26 cellular contexts compared by ENCODE assay signal in the genomic region with DNA sequence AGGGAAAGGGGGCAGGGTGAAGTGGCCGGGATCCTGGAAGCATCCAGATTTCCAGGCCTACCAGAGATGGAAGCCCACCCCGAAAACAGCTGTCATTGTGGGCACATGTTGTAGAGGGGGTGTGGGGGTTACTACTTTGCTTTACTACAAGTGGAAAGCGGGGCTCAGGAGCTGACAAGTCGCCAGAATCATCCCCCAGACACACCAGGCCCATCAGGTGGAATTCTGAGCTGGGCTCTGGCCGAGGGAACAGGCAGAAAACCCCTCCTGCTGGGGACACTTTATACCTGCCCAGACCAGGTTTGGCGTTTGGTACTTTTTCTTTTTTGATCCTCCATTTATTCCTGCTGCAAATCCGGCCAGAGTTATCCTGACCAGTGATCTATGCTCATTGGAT. TPM values are rescaled to one million over a fixed set of nuclear protein-coding genes. Genes with fewer than 3 reads are reported as not detected.
"Had no signal": no experiment of that assay in that cellular context is flagged by ENCODE, and none has a peak within 500 bp of the region (broad histone marks: within the 10 kb centered on the region; RNA-seq: fewer than 3 reads in every experiment).

No MANE protein-coding gene starts in this region.

- H3K4me3 ChIP-seq: gastrocnemius medialis, heart right ventricle, thyroid gland, uterus had no signal

- H3K27ac Mint-ChIP-seq: activated CD4-positive, alpha-beta T cell treated with anti-CD3 and anti-CD28 coated beads, Interleukin-2, amount 10 ng/mL, durations not matched to agents 7 days and 5 days; activated naive CD4-positive, alpha-beta T cell treated with anti-CD3 and anti-CD28 coated beads for 36 hours; activated naive CD8-positive, alpha-beta T cell treated with anti-CD3 and anti-CD28 coated beads, Interleukin-2, amount 50 U/mL, for 24 hours; activated T-helper 17 cell treated with anti-CD3 and anti-CD28 coated beads, Interleukin-2, amount 50 U/mL, for 72 hours; dendritic cell treated with granulocyte-macrophage colony-stimulating factor and Interleukin-4, amounts not matched to agents 40 ng/mL and 50 ng/mL, for 4 days; effector memory CD8-positive, alpha-beta T cell; natural killer cell treated with Interleukin-12 subunit alpha and Interleukin-12 subunit beta and Interleukin-15 and Interleukin-18, amount 100 ng/mL, for 72 hours; stimulated activated effector memory CD8-positive, alpha-beta T cell treated with anti-CD3 and anti-CD28 coated beads, Interleukin-12 subunit alpha, Interleukin-12 subunit beta, amount 100 ng/mL, for 72 hours; T-helper 2 cell treated with Interferon-gamma antibody and Interleukin-4, amounts not matched to agents 5 μg/mL and 100 μg/mL, for 36 hours had no signal

- H3K36me3 ChIP-seq: breast epithelium, gastrocnemius medialis, heart right ventricle, thyroid gland, uterus had no signal

- H3K36me3 Mint-ChIP-seq: natural killer cell treated with Interleukin-12 subunit alpha and Interleukin-12 subunit beta and Interleukin-15 and Interleukin-18, amount 100 ng/mL, for 72 hours; stimulated activated effector memory CD8-positive, alpha-beta T cell treated with anti-CD3 and anti-CD28 coated beads, Interleukin-12 subunit alpha, Interleukin-12 subunit beta, amount 100 ng/mL, for 72 hours had no signal

- DNase-seq: activated CD4-positive, alpha-beta T cell treated with anti-CD3 and anti-CD28 coated beads, Interleukin-2, amount 10 ng/mL, durations not matched to agents 7 days and 5 days; activated naive CD4-positive, alpha-beta T cell treated with anti-CD3 and anti-CD28 coated beads for 36 hours; activated naive CD8-positive, alpha-beta T cell treated with anti-CD3 and anti-CD28 coated beads, Interleukin-2, amount 50 U/mL, for 24 hours; activated T-cell treated with anti-CD3 and anti-CD28 coated beads for 4 hours; aorta; cerebellar nuclear complex; effector memory CD8-positive, alpha-beta T cell; gastrocnemius medialis; heart right ventricle; stimulated activated CD4-positive, alpha-beta T cell treated with anti-CD3 and anti-CD28 coated beads, Interleukin-1b, Interleukin-23, amount 100 ng/mL, for 48 hours; SW 1271; thyroid gland; uterus had no signal

- ATAC-seq: activated naive CD8-positive, alpha-beta T cell treated with anti-CD3 and anti-CD28 coated beads, Interleukin-2, amount 50 U/mL, for 24 hours; activated T-helper 17 cell treated with anti-CD3 and anti-CD28 coated beads, Interleukin-2, amount 50 U/mL, for 72 hours; effector memory CD8-positive, alpha-beta T cell; gastrocnemius medialis; heart right ventricle; natural killer cell treated with Interleukin-12 subunit alpha and Interleukin-12 subunit beta and Interleukin-15 and Interleukin-18, amount 100 ng/mL, for 72 hours; sciatic nerve; stimulated activated effector memory CD8-positive, alpha-beta T cell treated with anti-CD3 and anti-CD28 coated beads, Interleukin-12 subunit alpha, Interleukin-12 subunit beta, amount 100 ng/mL, for 72 hours had no signal

- H3K4me3 Mint-ChIP-seq: activated CD4-positive, alpha-beta T cell treated with anti-CD3 and anti-CD28 coated beads, Interleukin-2, amount 10 ng/mL, durations not matched to agents 7 days and 5 days; activated naive CD4-positive, alpha-beta T cell treated with anti-CD3 and anti-CD28 coated beads for 36 hours; activated naive CD8-positive, alpha-beta T cell treated with anti-CD3 and anti-CD28 coated beads, Interleukin-2, amount 50 U/mL, for 24 hours; activated T-helper 17 cell treated with anti-CD3 and anti-CD28 coated beads, Interleukin-2, amount 50 U/mL, for 72 hours; dendritic cell treated with granulocyte-macrophage colony-stimulating factor and Interleukin-4, amounts not matched to agents 40 ng/mL and 50 ng/mL, for 4 days; natural killer cell treated with Interleukin-12 subunit alpha and Interleukin-12 subunit beta and Interleukin-15 and Interleukin-18, amount 100 ng/mL, for 72 hours; stimulated activated effector memory CD8-positive, alpha-beta T cell treated with anti-CD3 and anti-CD28 coated beads, Interleukin-12 subunit alpha, Interleukin-12 subunit beta, amount 100 ng/mL, for 72 hours; T-helper 2 cell treated with Interferon-gamma antibody and Interleukin-4, amounts not matched to agents 5 μg/mL and 100 μg/mL, for 36 hours had no signal

- H3K27ac ChIP-seq: breast epithelium, gastrocnemius medialis, heart right ventricle, thyroid gland, uterus had no signal

- H3K9me3 Mint-ChIP-seq: activated CD4-positive, alpha-beta T cell treated with anti-CD3 and anti-CD28 coated beads, Interleukin-2, amount 10 ng/mL, durations not matched to agents 7 days and 5 days; activated naive CD4-positive, alpha-beta T cell treated with anti-CD3 and anti-CD28 coated beads for 36 hours; activated naive CD8-positive, alpha-beta T cell treated with anti-CD3 and anti-CD28 coated beads, Interleukin-2, amount 50 U/mL, for 24 hours; activated T-helper 17 cell treated with anti-CD3 and anti-CD28 coated beads, Interleukin-2, amount 50 U/mL, for 72 hours; dendritic cell treated with granulocyte-macrophage colony-stimulating factor and Interleukin-4, amounts not matched to agents 40 ng/mL and 50 ng/mL, for 4 days; effector memory CD8-positive, alpha-beta T cell; natural killer cell treated with Interleukin-12 subunit alpha and Interleukin-12 subunit beta and Interleukin-15 and Interleukin-18, amount 100 ng/mL, for 72 hours; stimulated activated effector memory CD8-positive, alpha-beta T cell treated with anti-CD3 and anti-CD28 coated beads, Interleukin-12 subunit alpha, Interleukin-12 subunit beta, amount 100 ng/mL, for 72 hours; T-helper 2 cell treated with Interferon-gamma antibody and Interleukin-4, amounts not matched to agents 5 μg/mL and 100 μg/mL, for 36 hours had no signal

- H3K9me3 ChIP-seq: breast epithelium, gastrocnemius medialis, heart right ventricle, thyroid gland, uterus had no signal

RNA-seq across cellular contexts. Expression of a gene that starts 3.8 kb away (rescaled TPM):
- total RNA-seq: activated CD4-positive, alpha-beta T cell treated with anti-CD3 and anti-CD28 coated beads, Interleukin-2, amount 10 ng/mL, durations not matched to agents 7 days and 5 days; activated CD8-positive, alpha-beta memory T cell treated with anti-CD3 and anti-CD28 coated beads for 36 hours; activated naive CD4-positive, alpha-beta T cell treated with anti-CD3 and anti-CD28 coated beads for 36 hours; activated T-helper 17 cell treated with anti-CD3 and anti-CD28 coated beads, Interleukin-2, amount 50 U/mL, for 72 hours; aorta; epithelial cell of proximal tubule; heart right ventricle; lung microvascular endothelial cell; mononuclear cell; natural killer cell treated with Interleukin-12 subunit alpha and Interleukin-12 subunit beta and Interleukin-15 and Interleukin-18, amount 100 ng/mL, for 72 hours; omental fat pad; pulmonary artery endothelial cell; sciatic nerve; thyroid gland had no signal

RNA-seq across cellular contexts. Expression of a gene that starts 23.2 kb away (rescaled TPM):
- total RNA-seq: activated CD4-positive, alpha-beta T cell treated with anti-CD3 and anti-CD28 coated beads, Interleukin-2, amount 10 ng/mL, durations not matched to agents 7 days and 5 days; activated CD8-positive, alpha-beta memory T cell treated with anti-CD3 and anti-CD28 coated beads for 36 hours; activated naive CD4-positive, alpha-beta T cell treated with anti-CD3 and anti-CD28 coated beads for 36 hours; activated T-helper 17 cell treated with anti-CD3 and anti-CD28 coated beads, Interleukin-2, amount 50 U/mL, for 72 hours; aorta; epithelial cell of proximal tubule; gastrocnemius medialis; heart right ventricle; lung microvascular endothelial cell; mononuclear cell; natural killer cell treated with Interleukin-12 subunit alpha and Interleukin-12 subunit beta and Interleukin-15 and Interleukin-18, amount 100 ng/mL, for 72 hours; pulmonary artery endothelial cell; sciatic nerve; thyroid gland; uterus had no signal

RNA-seq across cellular contexts. Expression of a gene that starts 45.5 kb away (rescaled TPM):
- total RNA-seq: activated CD4-positive, alpha-beta T cell treated with anti-CD3 and anti-CD28 coated beads, Interleukin-2, amount 10 ng/mL, durations not matched to agents 7 days and 5 days; activated CD8-positive, alpha-beta memory T cell treated with anti-CD3 and anti-CD28 coated beads for 36 hours; activated naive CD4-positive, alpha-beta T cell treated with anti-CD3 and anti-CD28 coated beads for 36 hours; activated T-helper 17 cell treated with anti-CD3 and anti-CD28 coated beads, Interleukin-2, amount 50 U/mL, for 72 hours; aorta; breast epithelium; epithelial cell of proximal tubule; gastrocnemius medialis; heart right ventricle; lung microvascular endothelial cell; mononuclear cell; natural killer cell treated with Interleukin-12 subunit alpha and Interleukin-12 subunit beta and Interleukin-15 and Interleukin-18, amount 100 ng/mL, for 72 hours; omental fat pad; pulmonary artery endothelial cell; sciatic nerve; thyroid gland; uterus had no signal
